Comparison of ENCODE assay signal across 27 cellular contexts in the genomic region with DNA sequence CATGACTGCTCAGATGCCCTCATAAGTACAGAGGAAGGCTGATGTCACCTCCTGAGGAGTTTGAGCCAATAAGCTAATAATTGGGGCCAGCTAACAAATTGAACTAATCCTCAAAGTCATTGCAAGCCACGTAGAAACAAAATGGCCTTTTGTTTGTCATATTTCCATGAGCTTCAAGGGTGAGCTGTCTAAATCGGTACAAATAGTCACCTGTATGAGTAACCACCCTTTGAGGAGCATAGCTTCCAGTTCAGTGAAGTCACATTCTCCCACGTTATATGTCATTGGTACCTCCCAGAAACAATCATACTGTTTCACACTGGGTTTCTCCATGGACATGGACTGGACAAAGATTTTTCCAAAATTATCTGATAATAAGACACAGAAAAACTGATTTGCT. TPM values are rescaled to one million over a fixed set of nuclear protein-coding genes. Genes with fewer than 3 reads are reported as not detected.
"Had no signal": no experiment of that assay in that cellular context is flagged by ENCODE, and none has a peak within 500 bp of the region (broad histone marks: within the 10 kb centered on the region; RNA-seq: fewer than 3 reads in every experiment).

No MANE protein-coding gene starts in this region.

- H3K4me3 ChIP-seq: body of pancreas, heart right ventricle, psoas muscle, thyroid gland had no signal

- H3K4me3 Mint-ChIP-seq: activated CD4-positive, alpha-beta memory T cell treated with anti-CD3 and anti-CD28 coated beads for 36 hours; activated CD4-positive, alpha-beta T cell treated with anti-CD3 and anti-CD28 coated beads for 36 hours; activated naive CD8-positive, alpha-beta T cell treated with anti-CD3 and anti-CD28 coated beads, Interleukin-2, amount 10 ng/mL, durations not matched to agents 7 days and 5 days; endodermal cell; immature natural killer cell; naive thymus-derived CD8-positive, alpha-beta T cell; stimulated activated naive B cell treated with anti-CD40 and anti-IgM and Interleukin-4, amounts not matched to agents 10 μg/mL and 1 μg/mL and 100 μg/mL, for 72 hours; T-helper 2 cell treated with Interferon-gamma antibody and Interleukin-4, amounts not matched to agents 5 μg/mL and 100 μg/mL, for 36 hours had no signal

- ATAC-seq: naive thymus-derived CD8-positive, alpha-beta T cell had no signal

- H3K27ac ChIP-seq: body of pancreas, heart right ventricle, psoas muscle had no signal

- H3K4me1 Mint-ChIP-seq: activated CD4-positive, alpha-beta T cell treated with anti-CD3 and anti-CD28 coated beads for 36 hours; immature natural killer cell had no signal

- H3K27me3 ChIP-seq: body of pancreas, thyroid gland had no signal

- DNase-seq: activated CD4-positive, alpha-beta memory T cell treated with anti-CD3 and anti-CD28 coated beads for 36 hours; activated CD4-positive, alpha-beta T cell treated with anti-CD3 and anti-CD28 coated beads for 36 hours; activated naive CD4-positive, alpha-beta T cell treated with Interleukin-2 at 50 U/mL for 16 hours; activated naive CD8-positive, alpha-beta T cell treated with anti-CD3 and anti-CD28 coated beads, Interleukin-2, amount 10 ng/mL, durations not matched to agents 7 days and 5 days; activated T-cell treated with anti-CD3 and anti-CD28 coated beads, Interleukin-2, amount 50 U/mL, for 1 hour; body of pancreas; central memory CD4-positive, alpha-beta T cell; endodermal cell; heart right ventricle; immature natural killer cell; kidney glomerular epithelial cell; naive thymus-derived CD8-positive, alpha-beta T cell; psoas muscle; stimulated activated CD4-positive, alpha-beta T cell treated with anti-CD3 and anti-CD28 coated beads, Interleukin-4, amount 100 ng/mL, for 4 hours; stimulated activated naive B cell treated with anti-CD40 and anti-IgM and Interleukin-4, amounts not matched to agents 10 μg/mL and 1 μg/mL and 100 μg/mL, for 72 hours; thyroid gland had no signal

- FAIRE-seq: colon, TTC549 had no signal

- H3K4me1 ChIP-seq: psoas muscle had no signal

- H3K27ac Mint-ChIP-seq: activated CD4-positive, alpha-beta memory T cell treated with anti-CD3 and anti-CD28 coated beads for 36 hours; activated CD4-positive, alpha-beta T cell treated with anti-CD3 and anti-CD28 coated beads for 36 hours; activated naive CD8-positive, alpha-beta T cell treated with anti-CD3 and anti-CD28 coated beads, Interleukin-2, amount 10 ng/mL, durations not matched to agents 7 days and 5 days; activated T-helper 2 cell treated with anti-CD3 and anti-CD28 coated beads, Interferon-gamma antibody, Interleukin-2, Interleukin-4, amounts not matched to agents 10 μg/mL and 5 μg/mL and 100 μg/mL, durations not matched to agents 14 hours and 24 hours and 36 hours; endodermal cell; immature natural killer cell; T-helper 2 cell treated with Interferon-gamma antibody and Interleukin-4, amounts not matched to agents 5 μg/mL and 100 μg/mL, for 36 hours had no signal

- H3K27me3 Mint-ChIP-seq: activated CD4-positive, alpha-beta T cell treated with anti-CD3 and anti-CD28 coated beads for 36 hours; stimulated activated naive B cell treated with anti-CD40 and anti-IgM and Interleukin-4, amounts not matched to agents 10 μg/mL and 1 μg/mL and 100 μg/mL, for 72 hours had no signal

- H3K36me3 Mint-ChIP-seq: activated CD4-positive, alpha-beta memory T cell treated with anti-CD3 and anti-CD28 coated beads for 36 hours; activated naive CD8-positive, alpha-beta T cell treated with anti-CD3 and anti-CD28 coated beads, Interleukin-2, amount 10 ng/mL, durations not matched to agents 7 days and 5 days; immature natural killer cell; naive thymus-derived CD8-positive, alpha-beta T cell had no signal

- H3K9me3 ChIP-seq: body of pancreas, heart right ventricle, psoas muscle, thyroid gland had no signal

- H3K9me3 Mint-ChIP-seq: activated CD4-positive, alpha-beta memory T cell treated with anti-CD3 and anti-CD28 coated beads for 36 hours; activated naive CD8-positive, alpha-beta T cell treated with anti-CD3 and anti-CD28 coated beads, Interleukin-2, amount 10 ng/mL, durations not matched to agents 7 days and 5 days; activated T-helper 2 cell treated with anti-CD3 and anti-CD28 coated beads, Interferon-gamma antibody, Interleukin-2, Interleukin-4, amounts not matched to agents 10 μg/mL and 5 μg/mL and 100 μg/mL, durations not matched to agents 14 hours and 24 hours and 36 hours; endodermal cell; immature natural killer cell; naive thymus-derived CD8-positive, alpha-beta T cell; stimulated activated naive B cell treated with anti-CD40 and anti-IgM and Interleukin-4, amounts not matched to agents 10 μg/mL and 1 μg/mL and 100 μg/mL, for 72 hours; T-helper 2 cell treated with Interferon-gamma antibody and Interleukin-4, amounts not matched to agents 5 μg/mL and 100 μg/mL, for 36 hours had no signal

- H3K36me3 ChIP-seq: heart right ventricle, thyroid gland had no signal

RNA-seq across cellular contexts. Expression of gene AVPR1B, which starts 11.6 kb away (rescaled TPM):
- total RNA-seq: activated CD4-positive, alpha-beta memory T cell treated with anti-CD3 and anti-CD28 coated beads for 36 hours; activated CD4-positive, alpha-beta T cell treated with anti-CD3 and anti-CD28 coated beads for 36 hours; activated naive CD8-positive, alpha-beta T cell treated with anti-CD3 and anti-CD28 coated beads, Interleukin-2, amount 10 ng/mL, durations not matched to agents 7 days and 5 days; activated T-helper 2 cell treated with anti-CD3 and anti-CD28 coated beads, Interferon-gamma antibody, Interleukin-2, Interleukin-4, amounts not matched to agents 10 μg/mL and 5 μg/mL and 100 μg/mL, durations not matched to agents 14 hours and 24 hours and 36 hours; heart right ventricle; liver; mesenteric fat pad; naive thymus-derived CD8-positive, alpha-beta T cell; osteocyte; psoas muscle; sciatic nerve; subcutaneous adipose tissue; ureter had no signal
- polyA plus RNA-seq: esophagus; heart right ventricle; immature natural killer cell; liver; naive thymus-derived CD8-positive, alpha-beta T cell; psoas muscle had no signal

RNA-seq across cellular contexts. Expression of gene RHEX, which starts 52.6 kb away (rescaled TPM):
- total RNA-seq: activated CD4-positive, alpha-beta memory T cell treated with anti-CD3 and anti-CD28 coated beads for 36 hours; activated CD4-positive, alpha-beta T cell treated with anti-CD3 and anti-CD28 coated beads for 36 hours; activated naive CD8-positive, alpha-beta T cell treated with anti-CD3 and anti-CD28 coated beads, Interleukin-2, amount 10 ng/mL, durations not matched to agents 7 days and 5 days; activated T-helper 2 cell treated with anti-CD3 and anti-CD28 coated beads, Interferon-gamma antibody, Interleukin-2, Interleukin-4, amounts not matched to agents 10 μg/mL and 5 μg/mL and 100 μg/mL, durations not matched to agents 14 hours and 24 hours and 36 hours; endodermal cell; osteocyte had no signal
- polyA plus RNA-seq: naive thymus-derived CD8-positive, alpha-beta T cell had no signal
